In the genomic region with DNA sequence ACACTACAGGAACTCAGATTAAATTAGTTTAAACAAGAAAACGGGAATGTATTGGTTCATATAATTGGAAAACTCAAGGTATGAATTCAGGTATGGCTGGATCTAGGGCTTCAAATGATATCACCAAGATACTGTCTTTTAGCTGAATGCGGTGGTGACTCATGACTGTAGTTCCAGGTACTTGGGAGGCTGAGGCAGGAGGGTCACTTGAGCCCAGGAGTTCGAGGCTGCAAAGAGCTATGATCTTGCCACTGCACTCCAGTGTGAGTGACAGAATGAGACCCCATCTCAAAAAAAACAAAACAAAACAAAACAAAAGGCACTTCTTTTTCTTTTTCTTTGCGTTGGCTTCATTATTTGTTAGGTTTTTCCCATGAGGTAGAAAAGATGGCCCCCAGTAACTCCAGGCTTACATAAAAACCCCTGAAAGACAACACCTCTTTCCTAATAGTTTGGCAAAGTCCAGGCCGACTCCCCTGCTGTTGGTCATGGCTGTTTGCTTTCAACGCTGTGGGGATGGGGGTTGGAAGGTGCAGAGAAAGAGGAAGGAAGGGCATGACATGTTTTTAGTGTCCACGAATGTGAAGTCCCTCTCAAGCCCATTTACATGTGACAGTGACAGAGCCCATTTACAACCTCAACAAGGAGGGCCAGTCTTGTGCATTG, we compare ENCODE assay signal across 2 cellular contexts.
A peak's percentile ranks its signal among the peaks of the same experiment; 100 is the strongest.
TF ChIP-seq lines count a peak whose summit lies in the region.

No MANE protein-coding gene starts in this region.

TF ChIP-seq in GM12891, 5 proteins besides CTCF, POLR2A, EP300 and RAD21:
- no peak for TF ChIP-seq TAF1 (IDR thresholded peaks at IDR 0.05; ENCODE audit: low read depth, low read length)
- 0 out of 2 replicates have a peak, but pooled peaks have one; percentile 11 for TF ChIP-seq SPI1 (IDR thresholded peaks at IDR 0.05; ENCODE audit: low read depth, low read length)

TF ChIP-seq in K562, 482 proteins besides CTCF, POLR2A, EP300 and RAD21:
- TF ChIP-seq HDAC3 (IDR thresholded peaks at IDR 0.05; ENCODE audit: borderline replicate concordance, partially characterized antibody) = no peak
- TF ChIP-seq ZNF583 (CRISPR knock-in tag; IDR thresholded peaks at IDR 0.05) = 0 out of 2 replicates have a peak, but pooled peaks have one; percentile 62
- peak; percentile 41; the same call in 1 of the 2 replicates for TF ChIP-seq NFRKB (IDR thresholded peaks at IDR 0.05; ENCODE audit: low read depth)
- TF ChIP-seq, protein P1, sequence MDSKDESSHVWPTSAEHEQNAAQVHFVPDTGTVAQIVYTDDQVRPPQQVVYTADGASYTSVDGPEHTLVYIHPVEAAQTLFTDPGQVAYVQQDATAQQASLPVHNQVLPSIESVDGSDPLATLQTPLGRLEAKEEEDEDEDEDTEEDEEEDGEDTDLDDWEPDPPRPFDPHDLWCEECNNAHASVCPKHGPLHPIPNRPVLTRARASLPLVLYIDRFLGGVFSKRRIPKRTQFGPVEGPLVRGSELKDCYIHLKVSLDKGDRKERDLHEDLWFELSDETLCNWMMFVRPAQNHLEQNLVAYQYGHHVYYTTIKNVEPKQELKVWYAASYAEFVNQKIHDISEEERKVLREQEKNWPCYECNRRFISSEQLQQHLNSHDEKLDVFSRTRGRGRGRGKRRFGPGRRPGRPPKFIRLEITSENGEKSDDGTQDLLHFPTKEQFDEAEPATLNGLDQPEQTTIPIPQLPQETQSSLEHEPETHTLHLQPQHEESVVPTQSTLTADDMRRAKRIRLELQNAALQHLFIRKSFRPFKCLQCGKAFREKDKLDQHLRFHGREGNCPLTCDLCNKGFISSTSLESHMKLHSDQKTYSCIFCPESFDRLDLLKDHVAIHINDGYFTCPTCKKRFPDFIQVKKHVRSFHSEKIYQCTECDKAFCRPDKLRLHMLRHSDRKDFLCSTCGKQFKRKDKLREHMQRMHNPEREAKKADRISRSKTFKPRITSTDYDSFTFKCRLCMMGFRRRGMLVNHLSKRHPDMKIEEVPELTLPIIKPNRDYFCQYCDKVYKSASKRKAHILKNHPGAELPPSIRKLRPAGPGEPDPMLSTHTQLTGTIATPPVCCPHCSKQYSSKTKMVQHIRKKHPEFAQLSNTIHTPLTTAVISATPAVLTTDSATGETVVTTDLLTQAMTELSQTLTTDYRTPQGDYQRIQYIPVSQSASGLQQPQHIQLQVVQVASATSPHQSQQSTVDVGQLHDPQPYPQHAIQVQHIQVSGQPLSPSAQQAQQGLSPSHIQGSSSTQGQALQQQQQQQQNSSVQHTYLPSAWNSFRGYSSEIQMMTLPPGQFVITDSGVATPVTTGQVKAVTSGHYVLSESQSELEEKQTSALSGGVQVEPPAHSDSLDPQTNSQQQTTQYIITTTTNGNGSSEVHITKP (IDR thresholded peaks at IDR 0.05; ENCODE audit: partially characterized antibody) = peak; percentile 48
- TF ChIP-seq FOSL1 (tag; conservative IDR thresholded peaks at IDR 0.05) = peak; percentile 57
- peak; percentile 20; the same call in 1 of the 2 replicates for TF ChIP-seq CTBP1 (IDR thresholded peaks at IDR 0.05; ENCODE audit: borderline replicate concordance)
- TF ChIP-seq SMAD4 (CRISPR knock-in tag; conservative IDR thresholded peaks at IDR 0.05) = 0 out of 2 replicates have a peak, but pooled peaks have one; percentile 20
- TF ChIP-seq, protein P2, sequence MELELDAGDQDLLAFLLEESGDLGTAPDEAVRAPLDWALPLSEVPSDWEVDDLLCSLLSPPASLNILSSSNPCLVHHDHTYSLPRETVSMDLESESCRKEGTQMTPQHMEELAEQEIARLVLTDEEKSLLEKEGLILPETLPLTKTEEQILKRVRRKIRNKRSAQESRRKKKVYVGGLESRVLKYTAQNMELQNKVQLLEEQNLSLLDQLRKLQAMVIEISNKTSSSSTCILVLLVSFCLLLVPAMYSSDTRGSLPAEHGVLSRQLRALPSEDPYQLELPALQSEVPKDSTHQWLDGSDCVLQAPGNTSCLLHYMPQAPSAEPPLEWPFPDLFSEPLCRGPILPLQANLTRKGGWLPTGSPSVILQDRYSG (tag; conservative IDR thresholded peaks at IDR 0.05; ENCODE audit: low read depth) = 0 out of 2 replicates have a peak, but pooled peaks have one; percentile 31
- no peak for TF ChIP-seq KAT8 (IDR thresholded peaks at IDR 0.05; ENCODE audit: low read depth)
- TF ChIP-seq, protein P3, sequence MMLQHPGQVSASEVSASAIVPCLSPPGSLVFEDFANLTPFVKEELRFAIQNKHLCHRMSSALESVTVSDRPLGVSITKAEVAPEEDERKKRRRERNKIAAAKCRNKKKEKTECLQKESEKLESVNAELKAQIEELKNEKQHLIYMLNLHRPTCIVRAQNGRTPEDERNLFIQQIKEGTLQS (IDR thresholded peaks at IDR 0.05) = peak; percentile 70
- TF ChIP-seq, protein P3 (CRISPR knock-in tag; conservative IDR thresholded peaks at IDR 0.05) = no peak
- peak; percentile 15; the same call in 1 of the 2 replicates for TF ChIP-seq CXXC5 (CRISPR knock-in tag; IDR thresholded peaks at IDR 0.05)
- TF ChIP-seq DMBX1 (CRISPR knock-in tag; IDR thresholded peaks at IDR 0.05; ENCODE audit: borderline replicate concordance) = 0 out of 2 replicates have a peak, but pooled peaks have one; percentile 51
- TF ChIP-seq U2AF1 (optimal IDR thresholded peaks at IDR 0.05; ENCODE audit: low read depth, low read length) = no peak
- 0 out of 2 replicates have a peak, but pooled peaks have one; percentile 13 for TF ChIP-seq NFE2 (IDR thresholded peaks at IDR 0.05; ENCODE audit: low read depth)
- TF ChIP-seq, protein P4, sequence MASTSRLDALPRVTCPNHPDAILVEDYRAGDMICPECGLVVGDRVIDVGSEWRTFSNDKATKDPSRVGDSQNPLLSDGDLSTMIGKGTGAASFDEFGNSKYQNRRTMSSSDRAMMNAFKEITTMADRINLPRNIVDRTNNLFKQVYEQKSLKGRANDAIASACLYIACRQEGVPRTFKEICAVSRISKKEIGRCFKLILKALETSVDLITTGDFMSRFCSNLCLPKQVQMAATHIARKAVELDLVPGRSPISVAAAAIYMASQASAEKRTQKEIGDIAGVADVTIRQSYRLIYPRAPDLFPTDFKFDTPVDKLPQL (IDR thresholded peaks at IDR 0.05; ENCODE audit: extremely low read depth, insufficient read length) = no peak
- TF ChIP-seq FOXM1 (IDR thresholded peaks at IDR 0.05; ENCODE audit: low read depth) = 0 out of 2 replicates have a peak, but pooled peaks have one; percentile 36
- no peak for TF ChIP-seq FOXM1 (CRISPR knock-in tag; IDR thresholded peaks at IDR 0.05; ENCODE audit: low read depth)
- TF ChIP-seq ZNF124 (CRISPR knock-in tag; IDR thresholded peaks at IDR 0.05) = no peak
- peak; percentile 24 for TF ChIP-seq RBM25 (IDR thresholded peaks at IDR 0.05; ENCODE audit: low read depth, low read length, severe bottlenecking)
- no peak for TF ChIP-seq HMGN3 (IDR thresholded peaks at IDR 0.05; ENCODE audit: borderline replicate concordance, extremely low read depth, insufficient read length, low read depth, low read length)
- TF ChIP-seq YY1 (IDR thresholded peaks at IDR 0.05; ENCODE audit: borderline replicate concordance in 1 of 3, control insufficient read depth in 1 of 3, extremely low read depth in 1 of 3, insufficient read depth in 3 of 3, insufficient read length in 1 of 3, insufficient replicate concordance in 2 of 3, low read depth in 1 of 3, low read length in 2 of 3) = peak in 1 of 3 experiments; percentile 52
- TF ChIP-seq ZNF263 (CRISPR knock-in tag; IDR thresholded peaks at IDR 0.05; ENCODE audit: borderline replicate concordance) = no peak
- peak; percentile 41; the same call in 1 of the 2 replicates for TF ChIP-seq LEF1 (IDR thresholded peaks at IDR 0.05)
- no peak for TF ChIP-seq BACH1 (tag; IDR thresholded peaks at IDR 0.05)
- TF ChIP-seq, protein P5, sequence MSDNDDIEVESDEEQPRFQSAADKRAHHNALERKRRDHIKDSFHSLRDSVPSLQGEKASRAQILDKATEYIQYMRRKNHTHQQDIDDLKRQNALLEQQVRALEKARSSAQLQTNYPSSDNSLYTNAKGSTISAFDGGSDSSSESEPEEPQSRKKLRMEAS (CRISPR knock-in tag; IDR thresholded peaks at IDR 0.05) = peak; percentile 72
- no peak for TF ChIP-seq ZNF586 (CRISPR knock-in tag; conservative IDR thresholded peaks at IDR 0.05)
- TF ChIP-seq L3MBTL2 (IDR thresholded peaks at IDR 0.05) = peak; percentile 57; the same call in 1 of the 2 replicates
- no peak for TF ChIP-seq RBM14 (IDR thresholded peaks at IDR 0.05; ENCODE audit: borderline replicate concordance, insufficient read depth, low read depth, low read length)
- peak in 1 of 2 experiments; percentile 40; a peak in 1 of 4 replicates for TF ChIP-seq FOXK2 (conservative IDR thresholded peaks at IDR 0.05 in 1 of 2, IDR thresholded peaks at IDR 0.05 in 1 of 2; ENCODE audit: low read depth in 2 of 2)
- TF ChIP-seq, protein P6, sequence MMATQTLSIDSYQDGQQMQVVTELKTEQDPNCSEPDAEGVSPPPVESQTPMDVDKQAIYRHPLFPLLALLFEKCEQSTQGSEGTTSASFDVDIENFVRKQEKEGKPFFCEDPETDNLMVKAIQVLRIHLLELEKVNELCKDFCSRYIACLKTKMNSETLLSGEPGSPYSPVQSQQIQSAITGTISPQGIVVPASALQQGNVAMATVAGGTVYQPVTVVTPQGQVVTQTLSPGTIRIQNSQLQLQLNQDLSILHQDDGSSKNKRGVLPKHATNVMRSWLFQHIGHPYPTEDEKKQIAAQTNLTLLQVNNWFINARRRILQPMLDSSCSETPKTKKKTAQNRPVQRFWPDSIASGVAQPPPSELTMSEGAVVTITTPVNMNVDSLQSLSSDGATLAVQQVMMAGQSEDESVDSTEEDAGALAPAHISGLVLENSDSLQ (IDR thresholded peaks at IDR 0.05) = peak; percentile 31; the same call in 1 of the 2 replicates
- TF ChIP-seq ZNF766 (CRISPR knock-in tag; conservative IDR thresholded peaks at IDR 0.05) = 0 out of 2 replicates have a peak, but pooled peaks have one; percentile 28
- TF ChIP-seq JUND (IDR thresholded peaks at IDR 0.05; ENCODE audit: borderline replicate concordance, low read depth, low read length) = peak; percentile 71
- TF ChIP-seq JUND (tag; IDR thresholded peaks at IDR 0.05; ENCODE audit: borderline replicate concordance, low read depth, low read length) = peak; percentile 28; the same call in 1 of the 3 replicates
- TF ChIP-seq, protein P7, sequence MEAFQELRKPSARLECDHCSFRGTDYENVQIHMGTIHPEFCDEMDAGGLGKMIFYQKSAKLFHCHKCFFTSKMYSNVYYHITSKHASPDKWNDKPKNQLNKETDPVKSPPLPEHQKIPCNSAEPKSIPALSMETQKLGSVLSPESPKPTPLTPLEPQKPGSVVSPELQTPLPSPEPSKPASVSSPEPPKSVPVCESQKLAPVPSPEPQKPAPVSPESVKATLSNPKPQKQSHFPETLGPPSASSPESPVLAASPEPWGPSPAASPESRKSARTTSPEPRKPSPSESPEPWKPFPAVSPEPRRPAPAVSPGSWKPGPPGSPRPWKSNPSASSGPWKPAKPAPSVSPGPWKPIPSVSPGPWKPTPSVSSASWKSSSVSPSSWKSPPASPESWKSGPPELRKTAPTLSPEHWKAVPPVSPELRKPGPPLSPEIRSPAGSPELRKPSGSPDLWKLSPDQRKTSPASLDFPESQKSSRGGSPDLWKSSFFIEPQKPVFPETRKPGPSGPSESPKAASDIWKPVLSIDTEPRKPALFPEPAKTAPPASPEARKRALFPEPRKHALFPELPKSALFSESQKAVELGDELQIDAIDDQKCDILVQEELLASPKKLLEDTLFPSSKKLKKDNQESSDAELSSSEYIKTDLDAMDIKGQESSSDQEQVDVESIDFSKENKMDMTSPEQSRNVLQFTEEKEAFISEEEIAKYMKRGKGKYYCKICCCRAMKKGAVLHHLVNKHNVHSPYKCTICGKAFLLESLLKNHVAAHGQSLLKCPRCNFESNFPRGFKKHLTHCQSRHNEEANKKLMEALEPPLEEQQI (IDR thresholded peaks at IDR 0.05) = 0 out of 2 replicates have a peak, but pooled peaks have one; percentile 38
- TF ChIP-seq CEBPB (tag; IDR thresholded peaks at IDR 0.05) = no peak
- TF ChIP-seq, protein P8, sequence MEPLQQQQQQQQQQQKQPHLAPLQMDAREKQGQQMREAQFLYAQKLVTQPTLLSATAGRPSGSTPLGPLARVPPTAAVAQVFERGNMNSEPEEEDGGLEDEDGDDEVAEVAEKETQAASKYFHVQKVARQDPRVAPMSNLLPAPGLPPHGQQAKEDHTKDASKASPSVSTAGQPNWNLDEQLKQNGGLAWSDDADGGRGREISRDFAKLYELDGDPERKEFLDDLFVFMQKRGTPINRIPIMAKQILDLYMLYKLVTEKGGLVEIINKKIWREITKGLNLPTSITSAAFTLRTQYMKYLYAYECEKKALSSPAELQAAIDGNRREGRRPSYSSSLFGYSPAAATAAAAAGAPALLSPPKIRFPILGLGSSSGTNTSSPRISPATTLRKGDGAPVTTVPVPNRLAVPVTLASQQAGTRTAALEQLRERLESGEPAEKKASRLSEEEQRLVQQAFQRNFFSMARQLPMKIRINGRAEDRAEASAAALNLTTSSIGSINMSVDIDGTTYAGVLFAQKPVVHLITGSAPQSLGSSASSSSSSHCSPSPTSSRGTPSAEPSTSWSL (CRISPR knock-in tag; IDR thresholded peaks at IDR 0.05; ENCODE audit: borderline replicate concordance) = no peak
- peak; percentile 23; the same call in 1 of the 2 replicates for TF ChIP-seq CREM (IDR thresholded peaks at IDR 0.05; ENCODE audit: low read depth)
- peak; percentile 37 for TF ChIP-seq SPI1 (IDR thresholded peaks at IDR 0.05; ENCODE audit: borderline replicate concordance, low read depth, low read length)
- TF ChIP-seq JUN (IDR thresholded peaks at IDR 0.05; ENCODE audit: borderline replicate concordance, low read depth, low read length) = peak; percentile 50; the same call in 1 of the 2 replicates
- TF ChIP-seq JUN (CRISPR knock-in tag; IDR thresholded peaks at IDR 0.05; ENCODE audit: borderline replicate concordance) = no peak
